In the genomic region with DNA sequence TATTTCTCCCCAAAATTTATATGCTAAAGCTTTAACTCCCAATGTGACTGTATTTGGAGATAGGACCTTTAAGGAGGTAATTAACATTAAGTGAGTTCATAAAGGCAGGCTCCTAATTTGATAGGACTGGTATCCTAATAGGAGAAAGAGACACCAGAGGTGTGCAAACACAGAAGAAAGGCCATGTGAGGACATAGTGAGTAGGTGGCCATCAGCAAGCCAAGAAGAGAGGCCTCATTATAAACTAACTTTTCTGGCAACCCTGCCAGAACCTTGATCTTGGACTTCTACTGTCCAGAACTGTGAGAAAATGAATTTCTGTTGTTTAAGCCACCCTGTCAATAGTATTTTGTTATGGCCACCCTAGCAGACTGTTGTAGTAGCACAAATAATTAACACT, we compare ENCODE assay signal across 35 cellular contexts.
"Had no signal": no experiment of that assay in that cellular context is flagged by ENCODE, and none has a peak within 500 bp of the region (broad histone marks: within the 10 kb centered on the region; RNA-seq: fewer than 3 reads in every experiment).

No MANE protein-coding gene starts in this region.

- DNase-seq: Karpas-422, Kasumi-1, MG63, MM.1S, MV-4-11, NCI-H1048, NCI-H1092, NCI-H1092 treated with DMSO at 0.1 percent for 48 hours, NCI-H1105, NCI-H1105 treated with DMSO at 0.1 percent for 48 hours, NCI-H1417, NCI-H1417 treated with DMSO at 0.1 percent for 48 hours, NCI-H1436, NCI-H1436 treated with DMSO at 0.1 percent for 48 hours, NCI-H146, NCI-H1694, NCI-H1694 treated with DMSO at 0.1 percent for 48 hours, NCI-H187, NCI-H187 treated with DMSO at 0.1 percent for 48 hours, NCI-H1930, NCI-H2029, NCI-H2029 treated with DMSO at 0.1 percent for 48 hours, NCI-H2081, NCI-H2081 treated with DMSO at 0.1 percent for 48 hours, NCI-H2107, NCI-H2171, NCI-H2171 treated with DMSO at 0.1 percent for 48 hours, NCI-H2227 treated with DMSO at 0.1 percent for 48 hours, NCI-H226, NCI-H345, NCI-H446, NCI-H446 treated with DMSO at 0.1 percent for 48 hours, NCI-H510A, NCI-H510A treated with DMSO at 0.1 percent for 48 hours, NCI-H524 had no signal

- H3K27me3 ChIP-seq: MG63 had no signal

- H3K4me3 ChIP-seq: MG63 had no signal

- H3K9me3 ChIP-seq: MG63 had no signal

- H3K36me3 ChIP-seq: MG63 had no signal
